In genomic region chr10:130740166-130740565, GRCh38 we compare ENCODE assay signal across 19 cellular contexts.
DNase-seq lines count a peak whose midpoint lies in the region; ATAC-seq, FAIRE-seq and TF ChIP-seq lines count a peak whose summit lies in the region.
"Had no signal": no experiment of that assay in that cellular context is flagged by ENCODE, and none has a peak within 500 bp of the region (broad histone marks: within the 10 kb centered on the region; RNA-seq: fewer than 3 reads in every experiment).

No MANE protein-coding gene starts in this region.

- no peaks in the 10 kb centered on the region for H3K36me3 ChIP-seq in kidney (ENCODE audit: control insufficient read depth in 1 of 2, insufficient read depth in 2 of 2, low read length in 2 of 2)
- no peaks in the 10 kb centered on the region for H3K36me3 ChIP-seq in upper lobe of right lung

- H3K4me1 ChIP-seq in kidney (ENCODE audit: control insufficient read depth in 1 of 2, insufficient read depth in 1 of 2, low read depth in 1 of 2, low read length in 2 of 2) = no peaks in the 10 kb centered on the region
- no peaks in the 10 kb centered on the region for H3K4me1 ChIP-seq in upper lobe of right lung

- peak; percentile 39 for DNase-seq in activated effector memory CD4-positive, alpha-beta T cell treated with anti-CD3 and anti-CD28 coated beads, Interleukin-2, amount 50 U/mL, for 16 hours
- DNase-seq in activated effector memory CD4-positive, alpha-beta T cell treated with Interleukin-2 at 50 U/mL for 16 hours = no peak
- DNase-seq in kidney (peak; percentile 46), sciatic nerve (ENCODE audit: low spot score) (peak; percentile 10), upper lobe of right lung (peak; percentile 40), GM19239 (ENCODE audit: insufficient read length, low spot score) (no peak)
- DNase-seq: CD8-positive, alpha-beta T cell; COR-L47; DMS153; DND-41; GDM1; GM23248; H7 had no signal

- FAIRE-seq in kidney (lab: Jason Lieb, UNC) (no peak), GM19239 (lab: Jason Lieb, UNC) (no peak)
- FAIRE-seq: D721Med, GM12892 had no signal

- no peaks in the 10 kb centered on the region for H3K36me3 Mint-ChIP-seq in activated T-helper 17 cell treated with anti-CD3 and anti-CD28 coated beads, Interleukin-2, amount 50 U/mL, for 72 hours (ENCODE audit: low read depth)
- H3K36me3 Mint-ChIP-seq: CD14-positive monocyte; CD8-positive, alpha-beta T cell had no signal

- H3K9me3 ChIP-seq in kidney (ENCODE audit: control insufficient read depth in 1 of 2, low read length in 2 of 2) (no peaks in the 10 kb centered on the region), upper lobe of right lung (no peaks in the 10 kb centered on the region)

- no peak overlapping the region for H3K9ac ChIP-seq in kidney (ENCODE audit: low read length in 2 of 2)
- H3K9ac ChIP-seq: GM23248 had no signal

- H3K27me3 ChIP-seq in upper lobe of right lung = peaks cover 4% of the 10 kb centered on the region

- no peak overlapping the region for H3K4me3 Mint-ChIP-seq in activated T-helper 17 cell treated with anti-CD3 and anti-CD28 coated beads, Interleukin-2, amount 50 U/mL, for 72 hours
- H3K4me3 Mint-ChIP-seq: CD14-positive monocyte; CD8-positive, alpha-beta T cell had no signal

- peaks cover 4% of the 10 kb centered on the region for H3K27me3 Mint-ChIP-seq in activated T-helper 17 cell treated with anti-CD3 and anti-CD28 coated beads, Interleukin-2, amount 50 U/mL, for 72 hours

- H3K27ac ChIP-seq in kidney (ENCODE audit: low read depth in 2 of 2, low read length in 2 of 2) (no peak overlapping the region), upper lobe of right lung (no peak overlapping the region)
- H3K27ac ChIP-seq: 22Rv1, GM23248 had no signal

- ATAC-seq in sciatic nerve (no peak), upper lobe of right lung (no peak), HG03196 (IDR thresholded peaks at IDR 0.05; ENCODE audit: unreplicated experiment) (no peak)
- no peak for ATAC-seq in activated T-helper 17 cell treated with anti-CD3 and anti-CD28 coated beads, Interleukin-2, amount 50 U/mL, for 72 hours (replicated peaks)
- ATAC-seq: CD8-positive, alpha-beta T cell had no signal

- no peak for TF ChIP-seq CTCF in kidney (IDR thresholded peaks at IDR 0.05; ENCODE audit: borderline replicate concordance, extremely low read depth, insufficient read depth)
- TF ChIP-seq CTCF in upper lobe of right lung (IDR thresholded peaks at IDR 0.05) = no peak

- H3K4me1 Mint-ChIP-seq in activated T-helper 17 cell treated with anti-CD3 and anti-CD28 coated beads, Interleukin-2, amount 50 U/mL, for 72 hours = no peaks in the 10 kb centered on the region
- H3K4me1 Mint-ChIP-seq: CD14-positive monocyte had no signal

- intact Hi-C loops in kidney (cut with DNase I) (no loop called here), sciatic nerve (cut with DNase I) (no loop called here), upper lobe of right lung (cut with DNase I) (no loop called here)

- H3K9me3 Mint-ChIP-seq in activated T-helper 17 cell treated with anti-CD3 and anti-CD28 coated beads, Interleukin-2, amount 50 U/mL, for 72 hours = peaks cover 12% of the 10 kb centered on the region
- H3K9me3 Mint-ChIP-seq: CD8-positive, alpha-beta T cell had no signal

- H3K27ac Mint-ChIP-seq in activated T-helper 17 cell treated with anti-CD3 and anti-CD28 coated beads, Interleukin-2, amount 50 U/mL, for 72 hours = no peak overlapping the region
- H3K27ac Mint-ChIP-seq: CD14-positive monocyte; CD8-positive, alpha-beta T cell had no signal

- H3K4me3 ChIP-seq in kidney (ENCODE audit: low read length in 2 of 2) = no peak overlapping the region
- H3K4me3 ChIP-seq in upper lobe of right lung = no peak overlapping the region
- H3K4me3 ChIP-seq: GM23248 had no signal

Comparison
In these comparisons a context has a peak if more than half of its experiments do, and no peak if none do; other contexts are left out.
1. DNase-seq: peak in activated effector memory CD4-positive, alpha-beta T cell treated with anti-CD3 and anti-CD28 coated beads, Interleukin-2, amount 50 U/mL, for 16 hours (single experiment), kidney (single experiment), sciatic nerve (single experiment) and upper lobe of right lung (single experiment); none in activated effector memory CD4-positive, alpha-beta T cell treated with Interleukin-2 at 50 U/mL for 16 hours (single experiment) and GM19239 (single experiment).